In genomic region chr9:89256225-89256624, GRCh38 we compare ENCODE assay signal across 1 cellular context.
TF ChIP-seq lines count a peak whose summit lies in the region.

No MANE protein-coding gene starts in this region.

TF ChIP-seq in H1, 55 proteins besides CTCF, POLR2A, EP300 and RAD21 (continued from another document):
- TF ChIP-seq SIRT6 (IDR thresholded peaks at IDR 0.05; ENCODE audit: low read length) (no peak), RXRA (IDR thresholded peaks at IDR 0.05; ENCODE audit: insufficient read depth, low read depth, low read length) (no peak), MAFK (IDR thresholded peaks at IDR 0.05; ENCODE audit: low read depth, low read length) (no peak), ASH2L (IDR thresholded peaks at IDR 0.05; ENCODE audit: low read length) (no peak), SP2 (IDR thresholded peaks at IDR 0.05; ENCODE audit: low read length) (no peak), CTBP2 (IDR thresholded peaks at IDR 0.05; ENCODE audit: borderline replicate concordance, insufficient read depth, insufficient read length, low read length) (no peak), BACH1 (IDR thresholded peaks at IDR 0.05; ENCODE audit: low read length) (no peak), JUND (IDR thresholded peaks at IDR 0.05; ENCODE audit: low read length) (no peak), TAF1 (IDR thresholded peaks at IDR 0.05; ENCODE audit: low read depth, low read length) (no peak), GTF2F1 (IDR thresholded peaks at IDR 0.05; ENCODE audit: borderline replicate concordance, low read depth, low read length) (no peak), SUZ12 (IDR thresholded peaks at IDR 0.05; ENCODE audit: low read length) (no peak), HDAC2 (IDR thresholded peaks at IDR 0.05; ENCODE audit: borderline replicate concordance in 1 of 2, low read depth in 2 of 2, low read length in 2 of 2) (no peak), SP1 (IDR thresholded peaks at IDR 0.05; ENCODE audit: low read depth, low read length) (no peak)
TF ChIP-seq in H1: peak in this region for 0.
